ENCODE assay signal across 8 cellular contexts in genomic region chr2:24970483-24971299, GRCh38. TPM values are rescaled to one million over a fixed set of nuclear protein-coding genes. Genes with fewer than 3 reads are reported as not detected.
A peak's percentile ranks its signal among the peaks of the same experiment; 100 is the strongest.
DNase-seq lines count a peak whose midpoint lies in the region; ATAC-seq and TF ChIP-seq lines count a peak whose summit lies in the region.

No MANE protein-coding gene starts in this region.

- no peaks in the 10 kb centered on the region for H3K9me3 Mint-ChIP-seq in activated naive CD8-positive, alpha-beta T cell treated with anti-CD3 and anti-CD28 coated beads, Interleukin-2, amount 10 ng/mL, durations not matched to agents 7 days and 5 days
- no peaks in the 10 kb centered on the region for H3K9me3 Mint-ChIP-seq in immature natural killer cell
- H3K9me3 Mint-ChIP-seq in stimulated activated naive CD8-positive, alpha-beta T cell treated with anti-CD3 and anti-CD28 coated beads, Interleukin-15, amount 100 ng/mL, for 72 hours = no peaks in the 10 kb centered on the region

- POLR2A ChIA-PET in activated naive CD8-positive, alpha-beta T cell treated with anti-CD3 and anti-CD28 coated beads, Interleukin-2, amount 10 ng/mL, durations not matched to agents 7 days and 5 days (lab: Charles Lee) = interaction anchor here (0.6 to 1.0 kb wide), 4 partner anchors 11 to 178 kb away, joined by 3 to 7 read pairs (median 3); partner anchors contain the start of genes CENPO and PTRHD1

- peak overlapping the region; percentile 100 for H3K27ac Mint-ChIP-seq in activated naive CD8-positive, alpha-beta T cell treated with anti-CD3 and anti-CD28 coated beads, Interleukin-2, amount 10 ng/mL, durations not matched to agents 7 days and 5 days
- H3K27ac Mint-ChIP-seq in immature natural killer cell = peak overlapping the region; percentile 99 to 100 (median 100)
- H3K27ac Mint-ChIP-seq in stimulated activated naive CD8-positive, alpha-beta T cell treated with anti-CD3 and anti-CD28 coated beads, Interleukin-15, amount 100 ng/mL, for 72 hours = peak overlapping the region; percentile 100

- peaks cover 13% of the 10 kb centered on the region for H3K4me1 Mint-ChIP-seq in activated naive CD8-positive, alpha-beta T cell treated with anti-CD3 and anti-CD28 coated beads, Interleukin-2, amount 10 ng/mL, durations not matched to agents 7 days and 5 days
- H3K4me1 Mint-ChIP-seq in immature natural killer cell = peaks cover 19 to 29% of the 10 kb centered on the region in 2 donors
- peaks cover 16% of the 10 kb centered on the region for H3K4me1 Mint-ChIP-seq in stimulated activated naive CD8-positive, alpha-beta T cell treated with anti-CD3 and anti-CD28 coated beads, Interleukin-15, amount 100 ng/mL, for 72 hours

- peak overlapping the region; percentile 85 for H3K4me3 ChIP-seq in AG09309 (ENCODE audit: control insufficient read depth, low read depth, low read length)

- TF ChIP-seq CTCF in AG09309 (IDR thresholded peaks at IDR 0.05; ENCODE audit: control insufficient read depth, insufficient read depth, low read depth, low read length, missing control alignments) = no peak

- DNase-seq in AG09309 (ENCODE audit: low read depth) = no peak
- peak; percentile 9 for DNase-seq in HS-27A (ENCODE audit: low read depth)
- no peak for DNase-seq in activated naive CD8-positive, alpha-beta T cell treated with anti-CD3 and anti-CD28 coated beads, Interleukin-2, amount 10 ng/mL, durations not matched to agents 7 days and 5 days
- no peak for DNase-seq in immature natural killer cell
- DNase-seq in stimulated activated naive CD8-positive, alpha-beta T cell treated with anti-CD3 and anti-CD28 coated beads, Interleukin-15, amount 100 ng/mL, for 72 hours = no peak
- no peak for DNase-seq in stimulated activated CD4-positive, alpha-beta T cell treated with anti-CD3 and anti-CD28 coated beads, Interleukin-4, amount 100 ng/mL, for 24 hours

- no peak for ATAC-seq in activated naive CD8-positive, alpha-beta T cell treated with anti-CD3 and anti-CD28 coated beads, Interleukin-2, amount 10 ng/mL, durations not matched to agents 7 days and 5 days (ENCODE audit: low read depth)
- no peak for ATAC-seq in stimulated activated naive CD8-positive, alpha-beta T cell treated with anti-CD3 and anti-CD28 coated beads, Interleukin-15, amount 100 ng/mL, for 72 hours
- ATAC-seq in GM18861 (IDR thresholded peaks at IDR 0.05; ENCODE audit: unreplicated experiment) (no peak), HG02840 (IDR thresholded peaks at IDR 0.05; ENCODE audit: low FRiP score, unreplicated experiment) (no peak)

- peak overlapping the region; percentile 95 for H3K4me3 Mint-ChIP-seq in activated naive CD8-positive, alpha-beta T cell treated with anti-CD3 and anti-CD28 coated beads, Interleukin-2, amount 10 ng/mL, durations not matched to agents 7 days and 5 days
- H3K4me3 Mint-ChIP-seq in immature natural killer cell = peak overlapping the region; percentile 95 to 99 (median 98)
- peak overlapping the region; percentile 91 to 96 for H3K4me3 Mint-ChIP-seq in stimulated activated naive CD8-positive, alpha-beta T cell treated with anti-CD3 and anti-CD28 coated beads, Interleukin-15, amount 100 ng/mL, for 72 hours

- no peaks in the 10 kb centered on the region for H3K27me3 Mint-ChIP-seq in activated naive CD8-positive, alpha-beta T cell treated with anti-CD3 and anti-CD28 coated beads, Interleukin-2, amount 10 ng/mL, durations not matched to agents 7 days and 5 days
- peaks cover 16 to 22% (median 20%) of the 10 kb centered on the region in 3 donors for H3K27me3 Mint-ChIP-seq in immature natural killer cell (ENCODE audit: low read depth in 3 of 3)
- H3K27me3 Mint-ChIP-seq in stimulated activated naive CD8-positive, alpha-beta T cell treated with anti-CD3 and anti-CD28 coated beads, Interleukin-15, amount 100 ng/mL, for 72 hours = no peaks in the 10 kb centered on the region

- peaks cover 3% of the 10 kb centered on the region for H3K36me3 Mint-ChIP-seq in activated naive CD8-positive, alpha-beta T cell treated with anti-CD3 and anti-CD28 coated beads, Interleukin-2, amount 10 ng/mL, durations not matched to agents 7 days and 5 days
- peaks cover 5 to 12% (median 9%) of the 10 kb centered on the region in 3 donors for H3K36me3 Mint-ChIP-seq in immature natural killer cell

RNA-seq across cellular contexts. Expression of gene DNAJC27, which starts 1.1 kb away (rescaled TPM):
- 1 to 10 TPM; 9.3 to 9.6 TPM for total RNA-seq in activated naive CD8-positive, alpha-beta T cell treated with anti-CD3 and anti-CD28 coated beads, Interleukin-2, amount 10 ng/mL, durations not matched to agents 7 days and 5 days
- 1 to 10 TPM; 2.1 to 4.9 (median 2.2) TPM for polyA plus RNA-seq in immature natural killer cell

RNA-seq across cellular contexts. Expression of gene ADCY3, which starts 50.7 kb away (rescaled TPM):
- 10 to 100 TPM; 29.5 to 32.5 TPM for total RNA-seq in activated naive CD8-positive, alpha-beta T cell treated with anti-CD3 and anti-CD28 coated beads, Interleukin-2, amount 10 ng/mL, durations not matched to agents 7 days and 5 days
- polyA plus RNA-seq in immature natural killer cell = 1 to 10 TPM in 1 of 3 donors, under 1 TPM in 1, not detected in 1; 0.86 to 2.1 TPM
